1 cellular context compared by ENCODE assay signal in genomic region chr12:55730447-55730820, GRCh38.
TF ChIP-seq lines count a peak whose summit lies in the region.

No MANE protein-coding gene starts in this region.

TF ChIP-seq in IMR-90, 13 proteins besides CTCF, POLR2A, EP300 and RAD21 (continued from another document):
- TF ChIP-seq RFX5 (IDR thresholded peaks at IDR 0.05; ENCODE audit: low read depth, low read length) (no peak), SMC3 (IDR thresholded peaks at IDR 0.05; ENCODE audit: low read depth, low read length) (no peak), MAZ (IDR thresholded peaks at IDR 0.05; ENCODE audit: borderline replicate concordance, low read depth, low read length) (no peak), CHD1 (IDR thresholded peaks at IDR 0.05; ENCODE audit: low read depth, low read length) (no peak), BHLHE40 (IDR thresholded peaks at IDR 0.05; ENCODE audit: low read depth, low read length) (no peak), FOS (IDR thresholded peaks at IDR 0.05; ENCODE audit: low read depth, low read length) (no peak), USF2 (IDR thresholded peaks at IDR 0.05; ENCODE audit: low read depth, low read length) (no peak), NFE2L2 (IDR thresholded peaks at IDR 0.05; ENCODE audit: low read depth, low read length) (no peak), RCOR1 (IDR thresholded peaks at IDR 0.05; ENCODE audit: insufficient replicate concordance, low read length) (no peak)
